ENCODE assay signal across 2 cellular contexts in genomic region chr7:73834626-73835191, GRCh38.
TF ChIP-seq lines count a peak whose summit lies in the region.

No MANE protein-coding gene starts in this region.

TF ChIP-seq in SK-N-SH, 30 proteins besides CTCF, POLR2A, EP300 and RAD21:
- TF ChIP-seq, protein P1, sequence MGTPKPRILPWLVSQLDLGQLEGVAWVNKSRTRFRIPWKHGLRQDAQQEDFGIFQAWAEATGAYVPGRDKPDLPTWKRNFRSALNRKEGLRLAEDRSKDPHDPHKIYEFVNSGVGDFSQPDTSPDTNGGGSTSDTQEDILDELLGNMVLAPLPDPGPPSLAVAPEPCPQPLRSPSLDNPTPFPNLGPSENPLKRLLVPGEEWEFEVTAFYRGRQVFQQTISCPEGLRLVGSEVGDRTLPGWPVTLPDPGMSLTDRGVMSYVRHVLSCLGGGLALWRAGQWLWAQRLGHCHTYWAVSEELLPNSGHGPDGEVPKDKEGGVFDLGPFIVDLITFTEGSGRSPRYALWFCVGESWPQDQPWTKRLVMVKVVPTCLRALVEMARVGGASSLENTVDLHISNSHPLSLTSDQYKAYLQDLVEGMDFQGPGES (IDR thresholded peaks at IDR 0.05; ENCODE audit: low read depth, low read length): no peak
- TF ChIP-seq EZH2phosphoT487 (IDR thresholded peaks at IDR 0.05; ENCODE audit: borderline replicate concordance, low read depth): no peak
- TF ChIP-seq RXRA (IDR thresholded peaks at IDR 0.05; ENCODE audit: borderline replicate concordance, low read depth): no peak
- no peak for TF ChIP-seq TEAD4 (IDR thresholded peaks at IDR 0.05; ENCODE audit: borderline replicate concordance, insufficient read depth)
- TF ChIP-seq POLR2AphosphoS5 (IDR thresholded peaks at IDR 0.05; ENCODE audit: low read depth, low read length): no peak
- TF ChIP-seq USF1 (IDR thresholded peaks at IDR 0.05; ENCODE audit: borderline replicate concordance, low read depth): no peak
- no peak for TF ChIP-seq MAX (IDR thresholded peaks at IDR 0.05; ENCODE audit: low read depth)
- TF ChIP-seq, protein P2, sequence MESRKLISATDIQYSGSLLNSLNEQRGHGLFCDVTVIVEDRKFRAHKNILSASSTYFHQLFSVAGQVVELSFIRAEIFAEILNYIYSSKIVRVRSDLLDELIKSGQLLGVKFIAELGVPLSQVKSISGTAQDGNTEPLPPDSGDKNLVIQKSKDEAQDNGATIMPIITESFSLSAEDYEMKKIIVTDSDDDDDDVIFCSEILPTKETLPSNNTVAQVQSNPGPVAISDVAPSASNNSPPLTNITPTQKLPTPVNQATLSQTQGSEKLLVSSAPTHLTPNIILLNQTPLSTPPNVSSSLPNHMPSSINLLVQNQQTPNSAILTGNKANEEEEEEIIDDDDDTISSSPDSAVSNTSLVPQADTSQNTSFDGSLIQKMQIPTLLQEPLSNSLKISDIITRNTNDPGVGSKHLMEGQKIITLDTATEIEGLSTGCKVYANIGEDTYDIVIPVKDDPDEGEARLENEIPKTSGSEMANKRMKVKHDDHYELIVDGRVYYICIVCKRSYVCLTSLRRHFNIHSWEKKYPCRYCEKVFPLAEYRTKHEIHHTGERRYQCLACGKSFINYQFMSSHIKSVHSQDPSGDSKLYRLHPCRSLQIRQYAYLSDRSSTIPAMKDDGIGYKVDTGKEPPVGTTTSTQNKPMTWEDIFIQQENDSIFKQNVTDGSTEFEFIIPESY (IDR thresholded peaks at IDR 0.05; ENCODE audit: borderline replicate concordance, low read depth): no peak
- no peak for TF ChIP-seq MXI1 (IDR thresholded peaks at IDR 0.05; ENCODE audit: low read depth, low read length)

TF ChIP-seq in SK-N-SH treated with all-trans-retinoic acid at 6 μM for 48 hours, 23 proteins besides CTCF, POLR2A, EP300 and RAD21 (continued from another document):
- TF ChIP-seq, protein P3, sequence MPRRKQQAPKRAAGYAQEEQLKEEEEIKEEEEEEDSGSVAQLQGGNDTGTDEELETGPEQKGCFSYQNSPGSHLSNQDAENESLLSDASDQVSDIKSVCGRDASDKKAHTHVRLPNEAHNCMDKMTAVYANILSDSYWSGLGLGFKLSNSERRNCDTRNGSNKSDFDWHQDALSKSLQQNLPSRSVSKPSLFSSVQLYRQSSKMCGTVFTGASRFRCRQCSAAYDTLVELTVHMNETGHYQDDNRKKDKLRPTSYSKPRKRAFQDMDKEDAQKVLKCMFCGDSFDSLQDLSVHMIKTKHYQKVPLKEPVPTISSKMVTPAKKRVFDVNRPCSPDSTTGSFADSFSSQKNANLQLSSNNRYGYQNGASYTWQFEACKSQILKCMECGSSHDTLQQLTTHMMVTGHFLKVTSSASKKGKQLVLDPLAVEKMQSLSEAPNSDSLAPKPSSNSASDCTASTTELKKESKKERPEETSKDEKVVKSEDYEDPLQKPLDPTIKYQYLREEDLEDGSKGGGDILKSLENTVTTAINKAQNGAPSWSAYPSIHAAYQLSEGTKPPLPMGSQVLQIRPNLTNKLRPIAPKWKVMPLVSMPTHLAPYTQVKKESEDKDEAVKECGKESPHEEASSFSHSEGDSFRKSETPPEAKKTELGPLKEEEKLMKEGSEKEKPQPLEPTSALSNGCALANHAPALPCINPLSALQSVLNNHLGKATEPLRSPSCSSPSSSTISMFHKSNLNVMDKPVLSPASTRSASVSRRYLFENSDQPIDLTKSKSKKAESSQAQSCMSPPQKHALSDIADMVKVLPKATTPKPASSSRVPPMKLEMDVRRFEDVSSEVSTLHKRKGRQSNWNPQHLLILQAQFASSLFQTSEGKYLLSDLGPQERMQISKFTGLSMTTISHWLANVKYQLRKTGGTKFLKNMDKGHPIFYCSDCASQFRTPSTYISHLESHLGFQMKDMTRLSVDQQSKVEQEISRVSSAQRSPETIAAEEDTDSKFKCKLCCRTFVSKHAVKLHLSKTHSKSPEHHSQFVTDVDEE (CRISPR knock-in tag; IDR thresholded peaks at IDR 0.05): no peak
- TF ChIP-seq ZNF70 (CRISPR knock-in tag; IDR thresholded peaks at IDR 0.05) (no peak), ZFP30 (CRISPR knock-in tag; IDR thresholded peaks at IDR 0.05) (no peak), SNAI2 (CRISPR knock-in tag; IDR thresholded peaks at IDR 0.05) (no peak), OSR1 (CRISPR knock-in tag; IDR thresholded peaks at IDR 0.05) (no peak), TCF4 (CRISPR knock-in tag; IDR thresholded peaks at IDR 0.05; ENCODE audit: borderline replicate concordance) (no peak), RARB (CRISPR knock-in tag; IDR thresholded peaks at IDR 0.05) (no peak), ZNF565 (CRISPR knock-in tag; conservative IDR thresholded peaks at IDR 0.05; ENCODE audit: low read depth) (no peak), POU6F1 (CRISPR knock-in tag; IDR thresholded peaks at IDR 0.05; ENCODE audit: borderline replicate concordance, low read depth) (no peak), ARNTL (CRISPR knock-in tag; IDR thresholded peaks at IDR 0.05; ENCODE audit: borderline replicate concordance, low read depth) (no peak), CSRNP3 (CRISPR knock-in tag; IDR thresholded peaks at IDR 0.05) (no peak), CSDC2 (CRISPR knock-in tag; IDR thresholded peaks at IDR 0.05) (no peak)
